In genomic region chr1:206503591-206504362, GRCh38 we compare ENCODE assay signal across 8 cellular contexts. TPM values are rescaled to one million over a fixed set of nuclear protein-coding genes. Genes with fewer than 3 reads are reported as not detected.
DNase-seq lines count a peak whose midpoint lies in the region; ATAC-seq and TF ChIP-seq lines count a peak whose summit lies in the region.

No MANE protein-coding gene starts in this region.

- no peaks in the 10 kb centered on the region for H3K9me3 ChIP-seq in SJSA1 (replicated peaks)
- H3K9me3 ChIP-seq in trophoblast cell (ENCODE audit: insufficient read depth, low read depth, low read length), result no peaks in the 10 kb centered on the region

- peaks cover 43% of the 10 kb centered on the region for H3K4me1 Mint-ChIP-seq in activated naive CD4-positive, alpha-beta T cell treated with anti-CD3 and anti-CD28 coated beads for 36 hours (ENCODE audit: low read depth)
- peaks cover 32% of the 10 kb centered on the region for H3K4me1 Mint-ChIP-seq in activated naive CD4-positive, alpha-beta T cell treated with anti-CD3 and anti-CD28 coated beads, Interleukin-2, amount 10 ng/mL, durations not matched to agents 7 days and 5 days
- H3K4me1 Mint-ChIP-seq in chondrocyte (ENCODE audit: low read depth), result peaks cover 46% of the 10 kb centered on the region

- no peak for TF ChIP-seq CTCF in chondrocyte (IDR thresholded peaks at IDR 0.05)

- no peak overlapping the region for H3K4me2 ChIP-seq in trophoblast cell (ENCODE audit: low read length)

- H3K9me3 Mint-ChIP-seq in activated naive CD4-positive, alpha-beta T cell treated with anti-CD3 and anti-CD28 coated beads for 36 hours, result no peaks in the 10 kb centered on the region
- no peaks in the 10 kb centered on the region for H3K9me3 Mint-ChIP-seq in activated naive CD4-positive, alpha-beta T cell treated with anti-CD3 and anti-CD28 coated beads, Interleukin-2, amount 10 ng/mL, durations not matched to agents 7 days and 5 days
- H3K9me3 Mint-ChIP-seq in chondrocyte (ENCODE audit: low read depth), result no peaks in the 10 kb centered on the region

- CTCF ChIA-PET in activated naive CD4-positive, alpha-beta T cell treated with anti-CD3 and anti-CD28 coated beads for 36 hours (lab: Charles Lee), result interaction anchor here (0.6 to 5.8 kb wide), 11 partner anchors 14 to 344 kb away, joined by 3 to 37 read pairs (median 4); no protein-coding TSS in a partner anchor
- CTCF ChIA-PET in activated naive CD4-positive, alpha-beta T cell treated with anti-CD3 and anti-CD28 coated beads, Interleukin-2, amount 10 ng/mL, durations not matched to agents 7 days and 5 days (lab: Charles Lee), result interaction anchor here (1.2 to 3.7 kb wide), 6 partner anchors 10 to 160 kb away, joined by 4 to 15 read pairs (median 5); no protein-coding TSS in a partner anchor

- no peaks in the 10 kb centered on the region for H3K79me1 ChIP-seq in trophoblast cell (ENCODE audit: low read length)

- DNase-seq in activated naive CD4-positive, alpha-beta T cell treated with anti-CD3 and anti-CD28 coated beads for 36 hours, result peak; percentile 72
- no peak for DNase-seq in activated naive CD4-positive, alpha-beta T cell treated with anti-CD3 and anti-CD28 coated beads, Interleukin-2, amount 10 ng/mL, durations not matched to agents 7 days and 5 days
- DNase-seq in SJSA1 (ENCODE audit: low read depth in 1 of 2, low spot score in 2 of 2) (peak; percentile 96 to 99), chondrocyte (ENCODE audit: low spot score) (no peak), trophoblast cell (peak; percentile 42 to 52), midbrain (lab: John Stamatoyannopoulos, UW) (no peak)

- intact Hi-C loops in activated naive CD4-positive, alpha-beta T cell treated with anti-CD3 and anti-CD28 coated beads for 36 hours (cut with micrococcal nuclease), result no loop called here

- H3K36me3 ChIP-seq in SJSA1 (no peaks in the 10 kb centered on the region), trophoblast cell (ENCODE audit: control insufficient read depth in 1 of 2, insufficient read depth in 2 of 2, low read length in 2 of 2) (no peaks in the 10 kb centered on the region)

- H3K4me3 ChIP-seq in SJSA1 (no peak overlapping the region), trophoblast cell (ENCODE audit: low read depth, low read length) (no peak overlapping the region)

- H4K8ac ChIP-seq in trophoblast cell (ENCODE audit: low read depth, low read length), result no peak overlapping the region

- H3K4me1 ChIP-seq in SJSA1 (replicated peaks), result peaks cover 82% of the 10 kb centered on the region
- H3K4me1 ChIP-seq in trophoblast cell (ENCODE audit: control insufficient read depth in 1 of 2, insufficient read depth in 2 of 2, low read length in 2 of 2), result peaks cover 5 to 7% of the 10 kb centered on the region in 2 experiments

- H3K27ac ChIP-seq in SJSA1, result peak overlapping the region; percentile 84
- H3K27ac ChIP-seq in trophoblast cell (ENCODE audit: low read depth, low read length), result no peak overlapping the region

- H2AFZ ChIP-seq in trophoblast cell (ENCODE audit: insufficient read depth, low read length, poor library complexity), result no peak overlapping the region

- H3K4ac ChIP-seq in trophoblast cell (ENCODE audit: low read depth, low read length), result no peak overlapping the region

- no peak overlapping the region for H3K14ac ChIP-seq in trophoblast cell (ENCODE audit: low read length)

- no peak overlapping the region for H4K91ac ChIP-seq in trophoblast cell (ENCODE audit: low read depth, low read length)

- H2BK12ac ChIP-seq in trophoblast cell (ENCODE audit: low read length), result no peak overlapping the region

- no peak overlapping the region for H2AK5ac ChIP-seq in trophoblast cell (ENCODE audit: low read length)

- no peak overlapping the region for H3K4me3 Mint-ChIP-seq in activated naive CD4-positive, alpha-beta T cell treated with anti-CD3 and anti-CD28 coated beads for 36 hours
- H3K4me3 Mint-ChIP-seq in activated naive CD4-positive, alpha-beta T cell treated with anti-CD3 and anti-CD28 coated beads, Interleukin-2, amount 10 ng/mL, durations not matched to agents 7 days and 5 days, result no peak overlapping the region
- no peak overlapping the region for H3K4me3 Mint-ChIP-seq in chondrocyte (ENCODE audit: unreplicated experiment)

- no peak overlapping the region for H3K23ac ChIP-seq in trophoblast cell (ENCODE audit: low read length)

- H3K36me3 Mint-ChIP-seq in activated naive CD4-positive, alpha-beta T cell treated with anti-CD3 and anti-CD28 coated beads for 36 hours (ENCODE audit: low read depth), result no peaks in the 10 kb centered on the region
- peaks cover 6% of the 10 kb centered on the region for H3K36me3 Mint-ChIP-seq in activated naive CD4-positive, alpha-beta T cell treated with anti-CD3 and anti-CD28 coated beads, Interleukin-2, amount 10 ng/mL, durations not matched to agents 7 days and 5 days
- H3K36me3 Mint-ChIP-seq in chondrocyte (ENCODE audit: low read depth), result no peaks in the 10 kb centered on the region

- H3K79me2 ChIP-seq in trophoblast cell (ENCODE audit: control insufficient read depth, insufficient read depth, low read length, poor library complexity), result no peaks in the 10 kb centered on the region

- H3K27me3 Mint-ChIP-seq in activated naive CD4-positive, alpha-beta T cell treated with anti-CD3 and anti-CD28 coated beads for 36 hours (ENCODE audit: low read depth), result peaks cover 10% of the 10 kb centered on the region
- H3K27me3 Mint-ChIP-seq in activated naive CD4-positive, alpha-beta T cell treated with anti-CD3 and anti-CD28 coated beads, Interleukin-2, amount 10 ng/mL, durations not matched to agents 7 days and 5 days, result peaks cover 41% of the 10 kb centered on the region
- H3K27me3 Mint-ChIP-seq in chondrocyte (ENCODE audit: low read depth), result peaks cover 16% of the 10 kb centered on the region

- H3K9ac ChIP-seq in trophoblast cell (ENCODE audit: low read length), result no peak overlapping the region

- H2BK120ac ChIP-seq in trophoblast cell (ENCODE audit: insufficient read depth, low read length, poor library complexity), result no peak overlapping the region

- H3K18ac ChIP-seq in trophoblast cell (ENCODE audit: low read length), result no peak overlapping the region

- H4K12ac ChIP-seq in trophoblast cell (ENCODE audit: low read depth, low read length), result no peak overlapping the region

- no peak overlapping the region for H2BK5ac ChIP-seq in trophoblast cell (ENCODE audit: low read depth, low read length, poor library complexity)

- ATAC-seq in HG03039 (IDR thresholded peaks at IDR 0.05; ENCODE audit: unreplicated experiment) (peak; percentile 49), HG03520 (IDR thresholded peaks at IDR 0.05; ENCODE audit: unreplicated experiment) (no peak)

- no peak overlapping the region for H3K27ac Mint-ChIP-seq in activated naive CD4-positive, alpha-beta T cell treated with anti-CD3 and anti-CD28 coated beads for 36 hours
- H3K27ac Mint-ChIP-seq in activated naive CD4-positive, alpha-beta T cell treated with anti-CD3 and anti-CD28 coated beads, Interleukin-2, amount 10 ng/mL, durations not matched to agents 7 days and 5 days, result no peak overlapping the region
- H3K27ac Mint-ChIP-seq in chondrocyte (ENCODE audit: unreplicated experiment), result peak overlapping the region; percentile 75

- no peaks in the 10 kb centered on the region for H3K27me3 ChIP-seq in SJSA1 (replicated peaks)
- peaks cover 32% of the 10 kb centered on the region for H3K27me3 ChIP-seq in trophoblast cell (ENCODE audit: insufficient read depth, low read length)

- WGBS in trophoblast cell (ENCODE audit: extremely low coverage, insufficient coverage, insufficient read length), result no CpG with 5 or more reads among the region's 8 CpGs

RNA-seq across cellular contexts. Expression of gene RASSF5, which starts 3.6 kb away (rescaled TPM):
- total RNA-seq in activated naive CD4-positive, alpha-beta T cell treated with anti-CD3 and anti-CD28 coated beads for 36 hours, result 100 to 1,000 TPM; 257 to 258 TPM
- total RNA-seq in SJSA1 (2014; rRNA removed; shearing (Covaris generic)), result 2.7 and 3.3 TPM in 2 replicates
- 0.12 to 0.36 TPM (median 0.27 TPM) in 3 replicates for total RNA-seq in chondrocyte
- 0.07 and 0.08 TPM in 2 replicates for polyA plus RNA-seq in trophoblast cell (2013)

RNA-seq across cellular contexts. Expression of gene IKBKE, which starts 33.5 kb away (rescaled TPM):
- 1 to 10 TPM; 7.0 to 8.6 TPM for total RNA-seq in activated naive CD4-positive, alpha-beta T cell treated with anti-CD3 and anti-CD28 coated beads for 36 hours
- 12.6 and 26.7 TPM in 2 replicates for total RNA-seq in SJSA1 (2014; rRNA removed; shearing (Covaris generic))
- total RNA-seq in chondrocyte, result 7.7 to 10.5 TPM (median 8.5 TPM) in 3 replicates
- 3.0 and 3.3 TPM in 2 replicates for polyA plus RNA-seq in trophoblast cell (2013)

Comparison
In these comparisons a context has a peak if more than half of its experiments do, and no peak if none do; other contexts are left out.
1. DNase-seq: peak in activated naive CD4-positive, alpha-beta T cell treated with anti-CD3 and anti-CD28 coated beads for 36 hours (single experiment), SJSA1 (2 of 2) and trophoblast cell (2 of 2); none in activated naive CD4-positive, alpha-beta T cell treated with anti-CD3 and anti-CD28 coated beads, Interleukin-2, amount 10 ng/mL, durations not matched to agents 7 days and 5 days (single experiment), chondrocyte (single experiment) and midbrain (single experiment).
2. RNA of gene RASSF5, which starts 3.6 kb away (total RNA-seq): 257 to 258 TPM in activated naive CD4-positive, alpha-beta T cell treated with anti-CD3 and anti-CD28 coated beads for 36 hours; 2.7 to 3.3 TPM in SJSA1 and 0.12 to 0.36 TPM in chondrocyte; every median in the first group is over 10 times any median in the second.